ENCODE assay signal across 10 cellular contexts in genomic region chr11:117977612-117978264, GRCh38. TPM values are rescaled to one million over a fixed set of nuclear protein-coding genes. Genes with fewer than 3 reads are reported as not detected.
DNase-seq lines count a peak whose midpoint lies in the region; ATAC-seq and TF ChIP-seq lines count a peak whose summit lies in the region.
"Not testable (repeated sequence)": the region's sequence is repeated elsewhere in the genome, so short reads cannot be mapped to it uniquely, and the experiment has no call there.
"Had no signal": no experiment of that assay in that cellular context is flagged by ENCODE, and none has a peak within 500 bp of the region (broad histone marks: within the 10 kb centered on the region; RNA-seq: fewer than 3 reads in every experiment).

No MANE protein-coding gene starts in this region.

- H2AFZ ChIP-seq in GM23338 = peak overlapping the region; percentile 28; the same call in 1 of the 2 replicates

- peak overlapping the region in 1 of 2 donors; percentile 58 for H3K4me3 Mint-ChIP-seq in CD14-positive monocyte
- not testable (repeated sequence) for H3K4me3 Mint-ChIP-seq in GM23338; osteocyte (ENCODE audit: unreplicated experiment)
- H3K4me3 Mint-ChIP-seq in activated CD4-positive, alpha-beta T cell treated with anti-CD3 and anti-CD28 coated beads, Interleukin-2, amount 10 ng/mL, durations not matched to agents 24 days and 14 days = peak overlapping the region; percentile 66
- H3K4me3 Mint-ChIP-seq in activated T-cell treated with anti-CD3 and anti-CD28 coated beads, Interleukin-2, amount 50 U/mL, for 4 hours = peak overlapping the region; percentile 22
- peak overlapping the region; percentile 72 for H3K4me3 Mint-ChIP-seq in activated naive CD8-positive, alpha-beta T cell treated with anti-CD3 and anti-CD28 coated beads for 36 hours

- H3K9me3 Mint-ChIP-seq in CD14-positive monocyte; GM23338; activated CD4-positive, alpha-beta T cell treated with anti-CD3 and anti-CD28 coated beads, Interleukin-2, amount 10 ng/mL, durations not matched to agents 24 days and 14 days; activated T-cell treated with anti-CD3 and anti-CD28 coated beads, Interleukin-2, amount 50 U/mL, for 4 hours; activated naive CD8-positive, alpha-beta T cell treated with anti-CD3 and anti-CD28 coated beads for 36 hours; osteocyte (ENCODE audit: unreplicated experiment): not testable (repeated sequence)

- H3K36me3 ChIP-seq in GM23338 (ENCODE audit: insufficient read depth); lung (ENCODE audit: control insufficient read depth in 2 of 2, insufficient read depth in 2 of 2, low read length in 2 of 2): not testable (repeated sequence)

- not testable (repeated sequence) for H3K27me3 Mint-ChIP-seq in CD14-positive monocyte (ENCODE audit: low read depth in 3 of 3); activated CD4-positive, alpha-beta T cell treated with anti-CD3 and anti-CD28 coated beads, Interleukin-2, amount 10 ng/mL, durations not matched to agents 24 days and 14 days; activated T-cell treated with anti-CD3 and anti-CD28 coated beads, Interleukin-2, amount 50 U/mL, for 4 hours (ENCODE audit: low read depth); activated naive CD8-positive, alpha-beta T cell treated with anti-CD3 and anti-CD28 coated beads for 36 hours
- H3K27me3 Mint-ChIP-seq in GM23338 (ENCODE audit: insufficient read depth, low read depth, poor library complexity) (peaks cover 17% of the 10 kb centered on the region), osteocyte (ENCODE audit: unreplicated experiment) (peaks cover 23% of the 10 kb centered on the region)

- peaks cover 87% of the 10 kb centered on the region for H3K4me1 Mint-ChIP-seq in CD14-positive monocyte
- H3K4me1 Mint-ChIP-seq in GM23338; osteocyte (ENCODE audit: unreplicated experiment): not testable (repeated sequence)
- peaks cover 65% of the 10 kb centered on the region for H3K4me1 Mint-ChIP-seq in activated CD4-positive, alpha-beta T cell treated with anti-CD3 and anti-CD28 coated beads, Interleukin-2, amount 10 ng/mL, durations not matched to agents 24 days and 14 days
- H3K4me1 Mint-ChIP-seq in activated T-cell treated with anti-CD3 and anti-CD28 coated beads, Interleukin-2, amount 50 U/mL, for 4 hours (ENCODE audit: low read depth) = peaks cover 73% of the 10 kb centered on the region
- H3K4me1 Mint-ChIP-seq in activated naive CD8-positive, alpha-beta T cell treated with anti-CD3 and anti-CD28 coated beads for 36 hours = peaks cover 78% of the 10 kb centered on the region

- not testable (repeated sequence) for H3K4me1 ChIP-seq in GM23338 (ENCODE audit: insufficient read depth); lung (ENCODE audit: control insufficient read depth in 2 of 2, insufficient read depth in 2 of 2, low read length in 2 of 2)

- peaks cover 9 to 14% of the 10 kb centered on the region in 2 donors for H3K36me3 Mint-ChIP-seq in CD14-positive monocyte
- H3K36me3 Mint-ChIP-seq in GM23338 (ENCODE audit: low read depth); osteocyte (ENCODE audit: unreplicated experiment): not testable (repeated sequence)
- peaks cover 34% of the 10 kb centered on the region for H3K36me3 Mint-ChIP-seq in activated CD4-positive, alpha-beta T cell treated with anti-CD3 and anti-CD28 coated beads, Interleukin-2, amount 10 ng/mL, durations not matched to agents 24 days and 14 days (ENCODE audit: low read depth)
- H3K36me3 Mint-ChIP-seq in activated T-cell treated with anti-CD3 and anti-CD28 coated beads, Interleukin-2, amount 50 U/mL, for 4 hours (ENCODE audit: insufficient read depth) = peaks cover 10% of the 10 kb centered on the region
- peaks cover 44% of the 10 kb centered on the region for H3K36me3 Mint-ChIP-seq in activated naive CD8-positive, alpha-beta T cell treated with anti-CD3 and anti-CD28 coated beads for 36 hours

- not testable (repeated sequence) for H3K9me3 ChIP-seq in lung (ENCODE audit: control insufficient read depth in 2 of 2, insufficient read depth in 1 of 2, low read length in 1 of 2)

- not testable (repeated sequence) for H3F3A ChIP-seq in GM23338 (replicated peaks; ENCODE audit: low read depth)

- H3K79me2 ChIP-seq in GM23338 (replicated peaks; ENCODE audit: insufficient read depth) = not testable (repeated sequence)

- intact Hi-C loops in CD14-positive monocyte (cut with micrococcal nuclease); activated CD4-positive, alpha-beta T cell treated with anti-CD3 and anti-CD28 coated beads, Interleukin-2, amount 10 ng/mL, durations not matched to agents 24 days and 14 days (cut with micrococcal nuclease): not testable (repeated sequence)

- not testable (repeated sequence) for TF ChIP-seq CTCF in CD14-positive monocyte (IDR thresholded peaks at IDR 0.05); GM23338 (conservative IDR thresholded peaks at IDR 0.05; ENCODE audit: low read depth in 2 of 2); lung (IDR thresholded peaks at IDR 0.05; ENCODE audit: control extremely low read depth, extremely low read depth); osteocyte (IDR thresholded peaks at IDR 0.05)

- H3K4me2 ChIP-seq in GM23338 = not testable (repeated sequence)

- not testable (repeated sequence) for DNase-seq in CD14-positive monocyte (ENCODE audit: low spot score); GM23338 (ENCODE audit: low spot score); activated CD4-positive, alpha-beta T cell treated with anti-CD3 and anti-CD28 coated beads, Interleukin-2, amount 10 ng/mL, durations not matched to agents 24 days and 14 days; activated T-cell treated with anti-CD3 and anti-CD28 coated beads, Interleukin-2, amount 50 U/mL, for 4 hours
- peak; percentile 43 for DNase-seq in activated naive CD8-positive, alpha-beta T cell treated with anti-CD3 and anti-CD28 coated beads for 36 hours
- DNase-seq in lung (ENCODE audit: low spot score) (peak; percentile 14), osteocyte (ENCODE audit: extremely low spot score, unreplicated experiment) (peak; percentile 66)

- H3K9me2 ChIP-seq in GM23338 (ENCODE audit: insufficient read depth) = not testable (repeated sequence)

- not testable (repeated sequence) for H3K4me3 ChIP-seq in GM23338, lung

- not testable (repeated sequence) for H3K27me3 ChIP-seq in GM23338 (ENCODE audit: insufficient read depth); lung (ENCODE audit: control insufficient read depth, insufficient read depth)

- H3K27ac ChIP-seq in GM23338 (ENCODE audit: low read depth); lung (ENCODE audit: low read depth in 1 of 2, low read length in 1 of 2): not testable (repeated sequence)

- WGBS in lung, 2 donors = 82 to 85% methylated on average over 23 of the region's 23 CpGs

- H3K27ac Mint-ChIP-seq in CD14-positive monocyte = peak overlapping the region; percentile 66 to 93 (median 90)
- not testable (repeated sequence) for H3K27ac Mint-ChIP-seq in GM23338; osteocyte (ENCODE audit: unreplicated experiment)
- peak overlapping the region; percentile 56 for H3K27ac Mint-ChIP-seq in activated CD4-positive, alpha-beta T cell treated with anti-CD3 and anti-CD28 coated beads, Interleukin-2, amount 10 ng/mL, durations not matched to agents 24 days and 14 days
- H3K27ac Mint-ChIP-seq in activated naive CD8-positive, alpha-beta T cell treated with anti-CD3 and anti-CD28 coated beads for 36 hours = peak overlapping the region; percentile 85

- H4K20me1 ChIP-seq in GM23338 (replicated peaks; ENCODE audit: insufficient read depth) = not testable (repeated sequence)

- ATAC-seq in GM23338; activated T-cell treated with anti-CD3 and anti-CD28 coated beads, Interleukin-2, amount 50 U/mL, for 4 hours; lung (ENCODE audit: insufficient read depth, low FRiP score): not testable (repeated sequence)

RNA-seq across cellular contexts. Expression of gene IL10RA, which starts 8.5 kb away (rescaled TPM):
- polyA plus RNA-seq in CD14-positive monocyte = 100 to 1,000 TPM; 152 to 226 TPM
- total RNA-seq in GM23338 (2014; rRNA removed; shearing (Covaris generic)) = 0.10 and 0.23 TPM in 2 replicates
- not detected in 2 replicates for polyA plus RNA-seq in GM23338 (2016; fragmentation: Nextera tagmentation; extraction: Ambion mirVana)
- 86.6 and 89.9 TPM in 2 replicates for total RNA-seq in activated CD4-positive, alpha-beta T cell treated with anti-CD3 and anti-CD28 coated beads, Interleukin-2, amount 10 ng/mL, durations not matched to agents 24 days and 14 days
- total RNA-seq in activated T-cell treated with anti-CD3 and anti-CD28 coated beads, Interleukin-2, amount 50 U/mL, for 4 hours = 10 to 100 TPM; 30.5 to 39.3 (median 36.6) TPM
- 10 to 100 TPM; 39.6 to 41.2 TPM for total RNA-seq in activated naive CD8-positive, alpha-beta T cell treated with anti-CD3 and anti-CD28 coated beads for 36 hours
- 10 to 100 TPM; 15.4 to 41.1 TPM for total RNA-seq in lung
- 10 to 100 TPM in 1 of 2 donors, 1 to 10 TPM in 1; 7.9 to 52.5 TPM for polyA plus RNA-seq in lung
- total RNA-seq in osteocyte = not detected in 2 replicates
- total RNA-seq: H7, HFFc6 had no signal
- polyA plus RNA-seq: BJ had no signal

RNA-seq across cellular contexts. Expression of gene TMPRSS13, which starts 48.5 kb away (rescaled TPM):
- under 1 TPM; 0.17 to 0.37 TPM for polyA plus RNA-seq in CD14-positive monocyte
- total RNA-seq in GM23338 (2014; rRNA removed; shearing (Covaris generic)) = 0.08 and 0.31 TPM in 2 replicates
- polyA plus RNA-seq in GM23338 (2016; fragmentation: Nextera tagmentation; extraction: Ambion mirVana) = 0.10 TPM in 1 of 2 replicates, not detected in the other
- 1.2 and 1.5 TPM in 2 replicates for total RNA-seq in activated CD4-positive, alpha-beta T cell treated with anti-CD3 and anti-CD28 coated beads, Interleukin-2, amount 10 ng/mL, durations not matched to agents 24 days and 14 days
- total RNA-seq in activated T-cell treated with anti-CD3 and anti-CD28 coated beads, Interleukin-2, amount 50 U/mL, for 4 hours = under 1 TPM; 0.26 to 0.38 (median 0.38) TPM
- total RNA-seq in activated naive CD8-positive, alpha-beta T cell treated with anti-CD3 and anti-CD28 coated beads for 36 hours = 1 to 10 TPM; 1.9 to 3.4 TPM
- total RNA-seq in lung = 1 to 10 TPM; 9.4 TPM
- 1 to 10 TPM; 5.8 to 9.1 TPM for polyA plus RNA-seq in lung
- not detected in 2 replicates for total RNA-seq in osteocyte
- total RNA-seq: HFFc6 had no signal
- polyA plus RNA-seq: BJ had no signal

Comparison
In these comparisons a context has a peak if more than half of its experiments do, and no peak if none do; other contexts are left out.
1. RNA of gene IL10RA, which starts 8.5 kb away (total RNA-seq): 86.6 to 89.9 TPM in activated CD4-positive, alpha-beta T cell treated with anti-CD3 and anti-CD28 coated beads, Interleukin-2, amount 10 ng/mL, durations not matched to agents 24 days and 14 days, 39.6 to 41.2 TPM in activated naive CD8-positive, alpha-beta T cell treated with anti-CD3 and anti-CD28 coated beads for 36 hours, 15.4 to 41.1 TPM in lung and 30.5 to 39.3 TPM in activated T-cell treated with anti-CD3 and anti-CD28 coated beads, Interleukin-2, amount 50 U/mL, for 4 hours; 0.10 to 0.23 TPM in GM23338 and not detected in osteocyte; every median in the first group is over 10 times any median in the second.